Comparison of ENCODE assay signal across 1 cellular context in genomic region chr5:80069918-80070318, GRCh38.
TF ChIP-seq lines count a peak whose summit lies in the region.

No MANE protein-coding gene starts in this region.

TF ChIP-seq in H1, 55 proteins besides CTCF, POLR2A, EP300 and RAD21:
- TF ChIP-seq TBP (IDR thresholded peaks at IDR 0.05; ENCODE audit: low read depth, low read length): no peak
- TF ChIP-seq SRF (IDR thresholded peaks at IDR 0.05; ENCODE audit: low read depth, low read length): no peak
- TF ChIP-seq HDAC6 (IDR thresholded peaks at IDR 0.05; ENCODE audit: low read depth, low read length): no peak
- no peak for TF ChIP-seq USF2 (IDR thresholded peaks at IDR 0.05; ENCODE audit: low read length)
- no peak for TF ChIP-seq PHF8 (conservative IDR thresholded peaks at IDR 0.05; ENCODE audit: low read depth, low read length)
- TF ChIP-seq SAP30 (IDR thresholded peaks at IDR 0.05; ENCODE audit: insufficient read depth, insufficient replicate concordance, low read length): no peak
- TF ChIP-seq SP1 (IDR thresholded peaks at IDR 0.05; ENCODE audit: low read depth, low read length): no peak
- no peak for TF ChIP-seq TEAD4 (IDR thresholded peaks at IDR 0.05; ENCODE audit: low read depth, low read length)
- TF ChIP-seq KDM4A (IDR thresholded peaks at IDR 0.05; ENCODE audit: low read depth, low read length, severe bottlenecking): no peak
- no peak for TF ChIP-seq CEBPB (IDR thresholded peaks at IDR 0.05; ENCODE audit: low read depth, low read length)
- no peak for TF ChIP-seq GABPA (IDR thresholded peaks at IDR 0.05; ENCODE audit: borderline replicate concordance, insufficient read depth, low read length)
- TF ChIP-seq ATF3 (IDR thresholded peaks at IDR 0.05; ENCODE audit: insufficient read depth, low read depth, low read length): no peak
- no peak for TF ChIP-seq SIN3A (conservative IDR thresholded peaks at IDR 0.05 in 1 of 2, IDR thresholded peaks at IDR 0.05 in 1 of 2; ENCODE audit: low read depth in 1 of 2, low read length in 2 of 2)
- no peak for TF ChIP-seq CHD7 (IDR thresholded peaks at IDR 0.05; ENCODE audit: insufficient replicate concordance, low read length)
- no peak for TF ChIP-seq NANOG (IDR thresholded peaks at IDR 0.05; ENCODE audit: insufficient read depth, low read depth, low read length, poor library complexity, severe bottlenecking)
- TF ChIP-seq SIRT6 (IDR thresholded peaks at IDR 0.05; ENCODE audit: low read length): no peak
- no peak for TF ChIP-seq TAF7 (optimal IDR thresholded peaks at IDR 0.05; ENCODE audit: borderline replicate concordance, low read depth, low read length)
- TF ChIP-seq GTF2F1 (IDR thresholded peaks at IDR 0.05; ENCODE audit: borderline replicate concordance, low read depth, low read length): no peak
- TF ChIP-seq TCF12 (IDR thresholded peaks at IDR 0.05; ENCODE audit: low read depth, low read length): no peak
